Comparison of ENCODE assay signal across 8 cellular contexts in the genomic region with DNA sequence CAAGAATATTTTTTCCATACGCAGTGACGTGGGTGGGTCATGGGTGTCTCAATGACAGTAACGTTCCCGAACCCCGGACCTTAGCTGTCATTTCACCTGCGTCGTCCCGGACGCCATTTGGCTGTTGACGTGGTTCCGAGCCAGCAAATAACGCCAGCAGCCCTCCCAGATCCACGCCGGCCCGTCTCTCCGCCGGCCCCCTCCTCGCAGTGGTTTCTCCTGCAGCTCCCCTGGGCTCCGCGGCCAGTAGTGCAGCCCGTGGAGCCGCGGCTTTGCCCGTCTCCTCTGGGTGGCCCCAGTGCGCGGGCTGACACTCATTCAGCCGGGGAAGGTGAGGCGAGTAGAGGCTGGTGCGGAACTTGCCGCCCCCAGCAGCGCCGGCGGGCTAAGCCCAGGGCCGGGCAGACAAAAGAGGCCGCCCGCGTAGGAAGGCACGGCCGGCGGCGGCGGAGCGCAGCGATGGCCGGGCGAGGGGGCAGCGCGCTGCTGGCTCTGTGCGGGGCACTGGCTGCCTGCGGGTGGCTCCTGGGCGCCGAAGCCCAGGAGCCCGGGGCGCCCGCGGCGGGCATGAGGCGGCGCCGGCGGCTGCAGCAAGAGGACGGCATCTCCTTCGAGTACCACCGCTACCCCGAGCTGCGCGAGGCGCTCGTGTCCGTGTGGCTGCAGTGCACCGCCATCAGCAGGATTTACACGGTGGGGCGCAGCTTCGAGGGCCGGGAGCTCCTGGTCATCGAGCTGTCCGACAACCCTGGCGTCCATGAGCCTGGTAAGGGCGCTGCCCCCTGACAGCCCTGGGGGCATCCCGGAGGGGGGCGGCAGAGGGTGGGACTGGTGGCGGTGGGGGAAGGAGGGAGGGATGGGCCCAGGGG. TPM values are rescaled to one million over a fixed set of nuclear protein-coding genes. Genes with fewer than 3 reads are reported as not detected.
A peak's percentile ranks its signal among the peaks of the same experiment; 100 is the strongest.
DNase-seq lines count a peak whose midpoint lies in the region; ATAC-seq and TF ChIP-seq lines count a peak whose summit lies in the region.

A gene (plus strand): TSS at position 246 of the 869 bp plus-strand sequence. CDS start 214 bp downstream, at position 460.

- no peaks in the 10 kb centered on the region for H3K36me3 ChIP-seq in spleen

- peaks cover 0 to 14% (median 12%) of the 10 kb centered on the region in 6 donors for H3K4me1 ChIP-seq in spleen

- peak within 1 kb of the TSS; percentile 25 to 70 (median 41) for H3K4me3 ChIP-seq in spleen

- ATAC-seq in GM18498 (IDR thresholded peaks at IDR 0.05; ENCODE audit: unreplicated experiment) (peak; percentile 97), HG02885 (IDR thresholded peaks at IDR 0.05; ENCODE audit: poor library complexity, unreplicated experiment) (peak; percentile 93)

- TF ChIP-seq POLR2A in spleen (IDR thresholded peaks at IDR 0.05): no peak

- peak in 7 of 11 experiments; percentile 14 to 52 (median 38) for TF ChIP-seq CTCF in spleen (IDR thresholded peaks at IDR 0.05 in 8 of 11, conservative IDR thresholded peaks at IDR 0.05 in 3 of 11)

- H3K9me3 ChIP-seq in spleen: peaks cover 0 to 7% (median 0%) of the 10 kb centered on the region in 8 donors

- H3K27me3 ChIP-seq in spleen (replicated peaks in 1 of 7): peaks cover 0 to 58% (median 33%) of the 10 kb centered on the region in 7 donors

- 1 to 3% (median 2%) methylated on average over 32 to 82 of the region's 82 CpGs for WGBS in spleen, 5 donors

- peak within 1 kb of the TSS in 2 of 8 donors; percentile 19 to 26 for H3K27ac ChIP-seq in spleen

- intact Hi-C loops in spleen (cut with DNase I; ENCODE audit: low total_unique reads): no loop called here

- DNase-seq in NCI-H2081 treated with DMSO at 0.1 percent for 48 hours (lab: John Stamatoyannopoulos, UW): peak; percentile 13
- DNase-seq in activated CD4-positive, alpha-beta T cell treated with anti-CD3 and anti-CD28 coated beads for 24 hours (ENCODE audit: low read depth in 2 of 2): peak; percentile 21 to 34
- peak; percentile 78 to 84 for DNase-seq in cerebellar nuclear complex (lab: John Stamatoyannopoulos, UW)
- peak; percentile 62 for DNase-seq in iris pigment epithelial cell (ENCODE audit: low read depth)
- DNase-seq in spleen: peak; percentile 85
- no peak for DNase-seq in MV-4-11 (lab: John Stamatoyannopoulos, UW)

RNA-seq across cellular contexts. Expression of the gene that starts here (rescaled TPM):
- 1 to 10 TPM; 1.5 to 9.8 (median 7.2) TPM for total RNA-seq in spleen
- 1 to 10 TPM; 3.2 to 9.7 (median 5.3) TPM for polyA plus RNA-seq in spleen
